In genomic region chr1:100035214-100035613, GRCh38 we compare ENCODE assay signal across 14 cellular contexts.
DNase-seq lines count a peak whose midpoint lies in the region; ATAC-seq and TF ChIP-seq lines count a peak whose summit lies in the region.
"Had no signal": no experiment of that assay in that cellular context is flagged by ENCODE, and none has a peak within 500 bp of the region (broad histone marks: within the 10 kb centered on the region; RNA-seq: fewer than 3 reads in every experiment).

No MANE protein-coding gene starts in this region.

- no peaks in the 10 kb centered on the region for H3K9me3 ChIP-seq in T-helper 17 cell (ENCODE audit: control insufficient read depth, low read length, poor library complexity, severe bottlenecking)

- POLR2A ChIA-PET in activated CD4-positive, alpha-beta memory T cell treated with anti-CD3 and anti-CD28 coated beads for 36 hours (lab: Charles Lee) = no interaction called here
- POLR2A ChIA-PET in activated CD4-positive, alpha-beta memory T cell treated with anti-CD3 and anti-CD28 coated beads, Interleukin-2, amount 10 ng/mL, durations not matched to agents 7 days and 5 days (lab: Charles Lee) = no interaction called here

- peaks cover 23% of the 10 kb centered on the region for H3K36me3 Mint-ChIP-seq in activated CD4-positive, alpha-beta memory T cell treated with anti-CD3 and anti-CD28 coated beads for 36 hours
- H3K36me3 Mint-ChIP-seq in activated CD4-positive, alpha-beta memory T cell treated with anti-CD3 and anti-CD28 coated beads, Interleukin-2, amount 10 ng/mL, durations not matched to agents 7 days and 5 days (ENCODE audit: low read depth) = peaks cover 43% of the 10 kb centered on the region
- peaks cover 4% of the 10 kb centered on the region for H3K36me3 Mint-ChIP-seq in T-helper 17 cell (ENCODE audit: low read depth)
- no peaks in the 10 kb centered on the region for H3K36me3 Mint-ChIP-seq in progenitor cell of endocrine pancreas (ENCODE audit: insufficient read depth)
- H3K36me3 Mint-ChIP-seq: CD14-positive monocyte had no signal

- intact Hi-C loops in activated CD4-positive, alpha-beta memory T cell treated with anti-CD3 and anti-CD28 coated beads for 36 hours (cut with micrococcal nuclease) = loop anchor here (5.0 kb wide), 1 partner anchor 1202 kb away; the partner anchor contains the start of gene S1PR1

- H3K27me3 Mint-ChIP-seq in activated CD4-positive, alpha-beta memory T cell treated with anti-CD3 and anti-CD28 coated beads for 36 hours = peaks cover 2% of the 10 kb centered on the region
- no peaks in the 10 kb centered on the region for H3K27me3 Mint-ChIP-seq in activated CD4-positive, alpha-beta memory T cell treated with anti-CD3 and anti-CD28 coated beads, Interleukin-2, amount 10 ng/mL, durations not matched to agents 7 days and 5 days
- H3K27me3 Mint-ChIP-seq in T-helper 17 cell (no peaks in the 10 kb centered on the region), progenitor cell of endocrine pancreas (no peaks in the 10 kb centered on the region)

- TF ChIP-seq CTCF in progenitor cell of endocrine pancreas (IDR thresholded peaks at IDR 0.05; ENCODE audit: unreplicated experiment) = no peak

- no peak for ATAC-seq in T-helper 17 cell
- ATAC-seq: left colon had no signal

- H3K27ac Mint-ChIP-seq in activated CD4-positive, alpha-beta memory T cell treated with anti-CD3 and anti-CD28 coated beads for 36 hours = no peak overlapping the region
- H3K27ac Mint-ChIP-seq in activated CD4-positive, alpha-beta memory T cell treated with anti-CD3 and anti-CD28 coated beads, Interleukin-2, amount 10 ng/mL, durations not matched to agents 7 days and 5 days = no peak overlapping the region
- H3K27ac Mint-ChIP-seq in T-helper 17 cell (peak overlapping the region; percentile 54), progenitor cell of endocrine pancreas (peak overlapping the region; percentile 11)
- H3K27ac Mint-ChIP-seq: CD14-positive monocyte had no signal

- peak overlapping the region; percentile 45 for H3K4me3 Mint-ChIP-seq in activated CD4-positive, alpha-beta memory T cell treated with anti-CD3 and anti-CD28 coated beads for 36 hours
- H3K4me3 Mint-ChIP-seq in activated CD4-positive, alpha-beta memory T cell treated with anti-CD3 and anti-CD28 coated beads, Interleukin-2, amount 10 ng/mL, durations not matched to agents 7 days and 5 days = no peak overlapping the region
- no peak overlapping the region for H3K4me3 Mint-ChIP-seq in T-helper 17 cell
- H3K4me3 Mint-ChIP-seq in progenitor cell of endocrine pancreas (ENCODE audit: low read depth) = no peak overlapping the region
- H3K4me3 Mint-ChIP-seq: CD14-positive monocyte had no signal

- H3K9me3 Mint-ChIP-seq in activated CD4-positive, alpha-beta memory T cell treated with anti-CD3 and anti-CD28 coated beads for 36 hours = no peaks in the 10 kb centered on the region
- no peaks in the 10 kb centered on the region for H3K9me3 Mint-ChIP-seq in activated CD4-positive, alpha-beta memory T cell treated with anti-CD3 and anti-CD28 coated beads, Interleukin-2, amount 10 ng/mL, durations not matched to agents 7 days and 5 days
- no peaks in the 10 kb centered on the region for H3K9me3 Mint-ChIP-seq in progenitor cell of endocrine pancreas (ENCODE audit: low read depth)

- CTCF ChIA-PET in activated CD4-positive, alpha-beta memory T cell treated with anti-CD3 and anti-CD28 coated beads for 36 hours (lab: Charles Lee) = no interaction called here
- CTCF ChIA-PET in activated CD4-positive, alpha-beta memory T cell treated with anti-CD3 and anti-CD28 coated beads, Interleukin-2, amount 10 ng/mL, durations not matched to agents 7 days and 5 days (lab: Charles Lee) = interaction anchor here (1.1 kb wide), 2 partner anchors 41 to 423 kb away, joined by 3 to 4 read pairs; no protein-coding TSS in a partner anchor

- peaks cover 29% of the 10 kb centered on the region for H3K4me1 Mint-ChIP-seq in activated CD4-positive, alpha-beta memory T cell treated with anti-CD3 and anti-CD28 coated beads for 36 hours (ENCODE audit: low read depth)
- H3K4me1 Mint-ChIP-seq in activated CD4-positive, alpha-beta memory T cell treated with anti-CD3 and anti-CD28 coated beads, Interleukin-2, amount 10 ng/mL, durations not matched to agents 7 days and 5 days = peaks cover 37% of the 10 kb centered on the region
- H3K4me1 Mint-ChIP-seq in T-helper 17 cell (peaks cover 19% of the 10 kb centered on the region), progenitor cell of endocrine pancreas (ENCODE audit: low read depth) (peaks cover 16% of the 10 kb centered on the region)

- no peak for DNase-seq in activated CD4-positive, alpha-beta memory T cell treated with anti-CD3 and anti-CD28 coated beads for 36 hours
- no peak for DNase-seq in activated CD4-positive, alpha-beta memory T cell treated with anti-CD3 and anti-CD28 coated beads, Interleukin-2, amount 10 ng/mL, durations not matched to agents 7 days and 5 days
- DNase-seq in T-helper 17 cell = no peak
- peak; percentile 79 for DNase-seq in globus pallidus (ENCODE audit: low spot score)
- no peak for DNase-seq in progenitor cell of endocrine pancreas (ENCODE audit: low spot score, unreplicated experiment)
- DNase-seq in RPMI8226 = no peak
- DNase-seq in stimulated activated naive CD4-positive, alpha-beta T cell treated with Interleukin-2 at 50 U/mL for 16 hours (lab: John Stamatoyannopoulos, UW) = no peak
- no peak for DNase-seq in SIG-M5 treated with dmso at 0.1 percent for 504 hours (lab: John Stamatoyannopoulos, UW; ENCODE audit: unreplicated experiment)
- DNase-seq: activated CD4-positive, alpha-beta T cell treated with anti-CD3 and anti-CD28 coated beads, Interleukin-2, amount 50 U/mL, for 48 hours; GOT3; left colon; NCI-H1436 treated with DMSO at 0.1 percent for 48 hours; SIG-M5 had no signal

Comparison
In these comparisons a context has a peak if more than half of its experiments do, and no peak if none do; other contexts are left out.
1. H3K27ac Mint-ChIP-seq: peak in T-helper 17 cell (single experiment) and progenitor cell of endocrine pancreas (single experiment); none in activated CD4-positive, alpha-beta memory T cell treated with anti-CD3 and anti-CD28 coated beads for 36 hours (single experiment) and activated CD4-positive, alpha-beta memory T cell treated with anti-CD3 and anti-CD28 coated beads, Interleukin-2, amount 10 ng/mL, durations not matched to agents 7 days and 5 days (single experiment).